ENCODE assay signal across 17 cellular contexts in the genomic region with DNA sequence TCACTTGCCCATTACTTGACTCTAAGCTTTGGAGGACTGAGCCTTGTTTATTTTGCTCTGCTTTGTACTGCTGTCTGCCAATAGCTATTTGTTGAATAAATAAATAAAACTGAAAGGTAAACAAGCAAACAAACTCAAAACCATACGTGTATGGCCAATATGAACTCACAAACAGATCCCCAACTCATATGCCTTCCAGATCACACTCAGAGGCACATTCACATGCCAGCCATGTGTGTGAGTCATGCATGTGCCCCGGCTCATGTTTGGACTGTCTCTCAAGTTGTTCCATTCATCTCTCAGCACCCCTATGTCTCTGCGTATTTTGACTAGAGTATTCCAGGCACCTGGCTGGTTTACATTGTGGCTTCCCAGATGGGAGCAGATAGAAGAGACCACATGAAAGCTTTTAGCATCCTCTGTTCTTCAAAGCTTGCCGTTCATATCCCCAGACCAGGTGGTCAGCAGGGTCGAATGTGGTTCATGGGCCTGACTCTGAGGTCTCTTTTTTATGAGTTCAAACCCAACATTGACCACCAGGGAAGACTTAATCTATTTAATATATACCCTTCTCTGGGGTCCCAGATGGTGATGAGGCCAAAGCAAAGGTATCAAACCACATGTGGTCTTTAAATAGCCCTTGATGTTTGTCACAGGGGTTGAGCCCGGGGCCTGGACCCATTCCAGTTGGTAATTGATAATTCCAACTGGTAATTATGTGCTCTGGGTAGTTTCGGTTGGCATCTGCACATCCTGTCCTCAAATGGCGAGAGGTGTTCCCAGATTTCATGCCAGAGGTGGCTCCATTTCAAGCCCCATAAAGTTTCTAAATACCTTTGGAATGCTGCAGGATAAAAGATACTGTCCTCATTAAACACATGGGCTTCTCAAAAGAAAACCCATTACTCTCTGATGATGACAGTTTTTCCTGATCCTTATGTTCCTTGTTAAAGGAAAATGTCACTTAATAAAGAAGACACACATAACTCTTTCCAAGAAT.
DNase-seq lines count a peak whose midpoint lies in the region; ATAC-seq and TF ChIP-seq lines count a peak whose summit lies in the region.
"Had no signal": no experiment of that assay in that cellular context is flagged by ENCODE, and none has a peak within 500 bp of the region (broad histone marks: within the 10 kb centered on the region; RNA-seq: fewer than 3 reads in every experiment).

No MANE protein-coding gene starts in this region.

- TF ChIP-seq CTCF in LNCaP clone FGC (IDR thresholded peaks at IDR 0.05; ENCODE audit: control insufficient read depth, extremely low read depth, insufficient read depth): no peak
- TF ChIP-seq CTCF in VCaP (conservative IDR thresholded peaks at IDR 0.05): no peak
- no peak for TF ChIP-seq CTCF in mucosa of descending colon (IDR thresholded peaks at IDR 0.05)
- no peak for TF ChIP-seq CTCF in lower leg skin (IDR thresholded peaks at IDR 0.05)
- no peak for TF ChIP-seq CTCF in progenitor cell of endocrine pancreas (IDR thresholded peaks at IDR 0.05; ENCODE audit: unreplicated experiment)

- no peak overlapping the region for H3K4me3 Mint-ChIP-seq in progenitor cell of endocrine pancreas (ENCODE audit: low read depth)
- H3K4me3 Mint-ChIP-seq: CD8-positive, alpha-beta T cell had no signal

- no peak overlapping the region for H3K27ac Mint-ChIP-seq in progenitor cell of endocrine pancreas
- H3K27ac Mint-ChIP-seq: CD8-positive, alpha-beta T cell had no signal

- WGBS in lower leg skin, 2 donors: 47 to 51% methylated on average over 8 of the region's 8 CpGs

- intact Hi-C loops in mucosa of descending colon (cut with DNase I, micrococcal nuclease) (no loop called here), lower leg skin (cut with DNase I; ENCODE audit: low total_unique reads) (no loop called here)

- H3K4me1 ChIP-seq in mucosa of descending colon (ENCODE audit: low read depth): no peaks in the 10 kb centered on the region
- H3K4me1 ChIP-seq: BLaER1, HAP-1 had no signal

- no peaks in the 10 kb centered on the region for H3K9me3 ChIP-seq in mucosa of descending colon
- H3K9me3 ChIP-seq: BLaER1, HAP-1 had no signal

- peaks cover 4% of the 10 kb centered on the region for H3K4me1 Mint-ChIP-seq in progenitor cell of endocrine pancreas (ENCODE audit: low read depth)

- H3K27ac ChIP-seq in VCaP: 0 out of 2 replicates have a peak overlapping the region, but pooled peaks have one; percentile 11
- H3K27ac ChIP-seq: BLaER1, GM23248 had no signal

- no peaks in the 10 kb centered on the region for H3K36me3 Mint-ChIP-seq in progenitor cell of endocrine pancreas (ENCODE audit: insufficient read depth)
- H3K36me3 Mint-ChIP-seq: CD8-positive, alpha-beta T cell had no signal

- no peaks in the 10 kb centered on the region for H3K27me3 Mint-ChIP-seq in progenitor cell of endocrine pancreas

- TF ChIP-seq POLR2A in lower leg skin (IDR thresholded peaks at IDR 0.05): no peak

- H3K36me3 ChIP-seq in mucosa of descending colon (ENCODE audit: low read depth): no peaks in the 10 kb centered on the region
- H3K36me3 ChIP-seq: BLaER1, HAP-1 had no signal

- no peak for ATAC-seq in mucosa of descending colon
- ATAC-seq: CD8-positive, alpha-beta T cell had no signal

- DNase-seq in DMS53 (lab: John Stamatoyannopoulos, UW) (peak; percentile 12), DMS53 treated with DMSO at 0.1 percent for 48 hours (lab: John Stamatoyannopoulos, UW; ENCODE audit: unreplicated experiment) (no peak), LNCaP clone FGC (ENCODE audit: low read depth) (peak; percentile 99), left kidney (ENCODE audit: low read depth, low spot score) (peak; percentile 31), mucosa of descending colon (no peak), lower leg skin (ENCODE audit: low spot score in 2 of 2) (no peak), progenitor cell of endocrine pancreas (ENCODE audit: low spot score, unreplicated experiment) (no peak)
- DNase-seq: 8988T; Calu3; CD8-positive, alpha-beta T cell; DMS 273 treated with DMSO at 0.1 percent for 48 hours; DMS79; GDM1; GM23248 had no signal

- H3K4me3 ChIP-seq in LNCaP clone FGC (ENCODE audit: low read depth, low read length): no peak overlapping the region
- H3K4me3 ChIP-seq in mucosa of descending colon: no peak overlapping the region
- no peak overlapping the region for H3K4me3 ChIP-seq in lower leg skin (ENCODE audit: low read depth, poor library complexity, severe bottlenecking)
- H3K4me3 ChIP-seq: BLaER1, GM23248, HAP-1 had no signal

- H3K9me3 Mint-ChIP-seq in progenitor cell of endocrine pancreas (ENCODE audit: low read depth): no peaks in the 10 kb centered on the region
- H3K9me3 Mint-ChIP-seq: CD8-positive, alpha-beta T cell had no signal

Comparison
In these comparisons a context has a peak if more than half of its experiments do, and no peak if none do; other contexts are left out.
1. DNase-seq: peak in DMS53 (single experiment), LNCaP clone FGC (single experiment) and left kidney (single experiment); none in DMS53 treated with DMSO at 0.1 percent for 48 hours (single experiment), mucosa of descending colon (0 of 3), lower leg skin (0 of 2) and progenitor cell of endocrine pancreas (single experiment).